13 cellular contexts compared by ENCODE assay signal in the genomic region with DNA sequence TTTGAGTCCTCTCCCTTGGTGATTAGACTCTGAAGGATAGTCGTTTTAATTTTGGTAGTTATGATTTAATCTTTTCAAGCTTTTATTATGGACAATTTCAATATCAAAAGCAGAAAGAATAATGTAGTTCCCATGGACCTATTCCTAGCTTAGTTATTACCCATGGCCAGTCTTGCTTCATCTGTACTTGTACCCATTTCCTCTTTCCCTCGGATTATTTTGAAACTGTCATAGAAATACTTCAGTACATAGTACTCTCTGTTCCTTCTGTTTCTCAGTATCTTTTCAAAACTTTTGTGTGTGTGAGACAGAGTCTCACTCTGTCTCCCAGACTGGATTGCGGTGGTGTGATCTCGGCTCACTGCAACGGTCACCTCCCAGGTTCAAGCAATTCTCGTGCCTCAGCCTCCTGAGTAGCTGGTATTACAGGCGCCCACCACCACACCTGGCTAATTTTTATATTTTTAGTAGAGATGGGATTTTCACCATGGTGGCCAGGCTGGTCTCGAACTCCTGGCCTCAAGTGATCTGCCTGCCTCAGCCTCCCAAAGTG.
DNase-seq lines count a peak whose midpoint lies in the region; ATAC-seq, FAIRE-seq and TF ChIP-seq lines count a peak whose summit lies in the region.
"Had no signal": no experiment of that assay in that cellular context is flagged by ENCODE, and none has a peak within 500 bp of the region (broad histone marks: within the 10 kb centered on the region; RNA-seq: fewer than 3 reads in every experiment).

No MANE protein-coding gene starts in this region.

- TF ChIP-seq EP300 in GM12878 (IDR thresholded peaks at IDR 0.05; ENCODE audit: borderline replicate concordance in 1 of 2, control insufficient read depth in 1 of 2, low read depth in 2 of 2, low read length in 2 of 2): no peak

- POLR2A ChIA-PET in GM12878 (lab: Charles Lee): interaction anchor here (0.6 to 3.6 kb wide), 28 partner anchors 8 to 1172 kb away, joined by 3 to 23 read pairs (median 5); no protein-coding TSS in a partner anchor

- ATAC-seq in GM18511 (IDR thresholded peaks at IDR 0.05; ENCODE audit: unreplicated experiment) (peak; percentile 46), HG03442 (IDR thresholded peaks at IDR 0.05; ENCODE audit: unreplicated experiment) (peak; percentile 30), GM12878 (peak; percentile 69), GM18517 (IDR thresholded peaks at IDR 0.05; ENCODE audit: unreplicated experiment) (no peak)
- ATAC-seq: K562, WTC11 had no signal

- no peaks in the 10 kb centered on the region for H3K36me3 ChIP-seq in GM12878 (ENCODE audit: control insufficient read depth in 2 of 2, insufficient read depth in 2 of 2, low read length in 1 of 2)
- no peaks in the 10 kb centered on the region for H3K36me3 ChIP-seq in parathyroid adenoma (ENCODE audit: control insufficient read depth, insufficient read depth, low read length)
- no peaks in the 10 kb centered on the region for H3K36me3 ChIP-seq in trophoblast cell (ENCODE audit: control insufficient read depth in 1 of 2, insufficient read depth in 2 of 2, low read length in 2 of 2)

- H2AFZ ChIP-seq in GM12878 (ENCODE audit: control insufficient read depth, low read depth, low read length): no peak overlapping the region
- H2AFZ ChIP-seq in parathyroid adenoma: no peak overlapping the region
- H2AFZ ChIP-seq in trophoblast cell (ENCODE audit: insufficient read depth, low read length, poor library complexity): no peak overlapping the region

- no peak overlapping the region for H2AK5ac ChIP-seq in trophoblast cell (ENCODE audit: low read length)

- no peak overlapping the region for H2BK5ac ChIP-seq in trophoblast cell (ENCODE audit: low read depth, low read length, poor library complexity)

- CTCF ChIA-PET in GM12878 (lab: Yijun Ruan, JAX): interaction anchor here (0.7 to 5.2 kb wide), 24 partner anchors 8 to 240 kb away, joined by 3 to 48 read pairs (median 4); no protein-coding TSS in a partner anchor

- BruUV-seq in GM12878 (replicated peaks; lab: Mats Ljungman, UMichigan): no TSS peak

- TF ChIP-seq CTCF in GM12878 (IDR thresholded peaks at IDR 0.05 in 2 of 3, conservative IDR thresholded peaks at IDR 0.05 in 1 of 3; ENCODE audit: control insufficient read depth in 2 of 3, extremely low read depth in 1 of 3, insufficient read depth in 1 of 3, low read depth in 3 of 3, low read length in 3 of 3) (no peak), parathyroid adenoma (IDR thresholded peaks at IDR 0.05) (no peak)

- H3K27ac ChIP-seq in GM12878 (ENCODE audit: control insufficient read depth, insufficient read depth): peak overlapping the region; percentile 85
- peak overlapping the region; percentile 84 for H3K27ac ChIP-seq in parathyroid adenoma
- H3K27ac ChIP-seq in trophoblast cell (ENCODE audit: low read depth, low read length): no peak overlapping the region

- intact Hi-C loops in GM12878 (cut with micrococcal nuclease; ENCODE audit: unreplicated experiment): no loop called here

- H4K12ac ChIP-seq in trophoblast cell (ENCODE audit: low read depth, low read length): no peak overlapping the region

- H3K79me2 ChIP-seq in GM12878 (ENCODE audit: control insufficient read depth, insufficient read depth, low read length): peaks cover 4% of the 10 kb centered on the region; the same call in 1 of the 2 replicates
- H3K79me2 ChIP-seq in parathyroid adenoma: peaks cover 28% of the 10 kb centered on the region
- no peaks in the 10 kb centered on the region for H3K79me2 ChIP-seq in trophoblast cell (ENCODE audit: control insufficient read depth, insufficient read depth, low read length, poor library complexity)

- H3K18ac ChIP-seq in trophoblast cell (ENCODE audit: low read length): no peak overlapping the region

- no peaks in the 10 kb centered on the region; the same call in 2 of the 3 replicates for H3K9me3 ChIP-seq in GM12878 (replicated peaks; ENCODE audit: control insufficient read depth, insufficient read depth, low read length)
- H3K9me3 ChIP-seq in parathyroid adenoma (ENCODE audit: control insufficient read depth, low read length): no peaks in the 10 kb centered on the region
- no peaks in the 10 kb centered on the region for H3K9me3 ChIP-seq in trophoblast cell (ENCODE audit: insufficient read depth, low read depth, low read length)
- H3K9me3 ChIP-seq: Caco-2 had no signal

- H3K4me3 ChIP-seq in GM12878 (peak overlapping the region; percentile 43; the same call in 1 of the 2 replicates), parathyroid adenoma (ENCODE audit: low read depth, low read length) (no peak overlapping the region), trophoblast cell (ENCODE audit: low read depth, low read length) (no peak overlapping the region)
- H3K4me3 ChIP-seq: K562 had no signal

- no peak for FAIRE-seq in GM12878 (lab: Jason Lieb, UNC)
- FAIRE-seq: K562 had no signal

- H3K4me1 ChIP-seq in GM12878 (ENCODE audit: control insufficient read depth, insufficient read depth, low read length): peaks cover 56% of the 10 kb centered on the region
- H3K4me1 ChIP-seq in parathyroid adenoma: peaks cover 83% of the 10 kb centered on the region
- H3K4me1 ChIP-seq in trophoblast cell (ENCODE audit: control insufficient read depth in 1 of 2, insufficient read depth in 2 of 2, low read length in 2 of 2): peaks cover 12 to 16% of the 10 kb centered on the region in 2 experiments
- H3K4me1 ChIP-seq: Caco-2 had no signal

- no peaks in the 10 kb centered on the region for H3K79me1 ChIP-seq in trophoblast cell (ENCODE audit: low read length)

- H3K9ac ChIP-seq in GM12878 (ENCODE audit: control insufficient read depth, insufficient read depth, low read length): peak overlapping the region; percentile 41
- H3K9ac ChIP-seq in parathyroid adenoma: no peak overlapping the region
- H3K9ac ChIP-seq in trophoblast cell (ENCODE audit: low read length): no peak overlapping the region

- no peak for TF ChIP-seq RAD21 in GM12878 (IDR thresholded peaks at IDR 0.05; ENCODE audit: insufficient read depth, low read depth, low read length)

- DNase-seq in GM12878 (ENCODE audit: low read depth, low spot score) (no peak), trophoblast cell (no peak), occipital lobe (lab: John Stamatoyannopoulos, UW) (no peak)
- no peak for DNase-seq in activated CD4-positive, alpha-beta T cell treated with anti-CD3 and anti-CD28 coated beads, Interleukin-2, amount 50 U/mL, for 4 hours
- DNase-seq: activated T-cell treated with anti-CD3 and anti-CD28 coated beads, Interleukin-2, amount 50 U/mL, for 72 hours; Caco-2; NCI-H2171 had no signal

- RAD21 ChIA-PET in GM12878 (lab: Charles Lee; ENCODE audit: unreplicated experiment): interaction anchor here (0.8 to 6.3 kb wide), 28 partner anchors 8 to 240 kb away, joined by 3 to 100 read pairs (median 7); partner anchors contain the start of gene PRKCE

- no peaks in the 10 kb centered on the region for H4K20me1 ChIP-seq in GM12878 (ENCODE audit: control insufficient read depth, insufficient read depth)

- H3K14ac ChIP-seq in trophoblast cell (ENCODE audit: low read length): no peak overlapping the region

- no peak overlapping the region for H4K91ac ChIP-seq in trophoblast cell (ENCODE audit: low read depth, low read length)

- no peak overlapping the region for H3K4ac ChIP-seq in trophoblast cell (ENCODE audit: low read depth, low read length)

- no peak overlapping the region for H3K23ac ChIP-seq in trophoblast cell (ENCODE audit: low read length)

- H2BK120ac ChIP-seq in trophoblast cell (ENCODE audit: insufficient read depth, low read length, poor library complexity): no peak overlapping the region

- H3K27me3 ChIP-seq in GM12878 (replicated peaks in 1 of 2; ENCODE audit: control insufficient read depth in 2 of 2, insufficient read depth in 2 of 2, low read length in 1 of 2) (no peaks in the 10 kb centered on the region), parathyroid adenoma (ENCODE audit: control insufficient read depth, insufficient read depth, low read length) (no peaks in the 10 kb centered on the region), trophoblast cell (ENCODE audit: insufficient read depth, low read length) (no peaks in the 10 kb centered on the region)

- 64% methylated on average over 8 of the region's 8 CpGs for WGBS in GM12878 (ENCODE audit: insufficient coverage, insufficient replicate concordance, low lambda C conversion rate, missing lambda C conversion rate)
- WGBS in trophoblast cell (ENCODE audit: extremely low coverage, insufficient coverage, insufficient read length): no CpG with 5 or more reads among the region's 8 CpGs

- H3K4me2 ChIP-seq in GM12878 (ENCODE audit: control insufficient read depth, insufficient read depth) (peak overlapping the region; percentile 89), parathyroid adenoma (ENCODE audit: low read length) (no peak overlapping the region), trophoblast cell (ENCODE audit: low read length) (no peak overlapping the region)

- TF ChIP-seq POLR2A in GM12878 (IDR thresholded peaks at IDR 0.05; ENCODE audit: low read depth, low read length): no peak

- no peak overlapping the region for H2BK12ac ChIP-seq in trophoblast cell (ENCODE audit: low read length)

- no peak overlapping the region for H4K8ac ChIP-seq in trophoblast cell (ENCODE audit: low read depth, low read length)

- in situ Hi-C loops in GM12878 (cut with MboI): no loop called here

- SMC1A ChIA-PET in GM12878 (lab: Charles Lee; ENCODE audit: uncharacterized antibody, unreplicated experiment): interaction anchor here (0.7 to 11.4 kb wide), 34 partner anchors 9 to 251 kb away, joined by 3 to 224 read pairs (median 7); no protein-coding TSS in a partner anchor

TF ChIP-seq in GM12878, 131 proteins besides CTCF, POLR2A, EP300 and RAD21 (continues in another document):
- TF ChIP-seq JUNB (IDR thresholded peaks at IDR 0.05) (no peak), MTA3 (IDR thresholded peaks at IDR 0.05; ENCODE audit: borderline replicate concordance, low read length) (0 out of 2 replicates have a peak, but pooled peaks have one; percentile 5), MLLT1 (IDR thresholded peaks at IDR 0.05) (0 out of 2 replicates have a peak, but pooled peaks have one; percentile 7)
